9 cellular contexts compared by ENCODE assay signal in genomic region chr2:200373196-200373595, GRCh38.
DNase-seq lines count a peak whose midpoint lies in the region; ATAC-seq and TF ChIP-seq lines count a peak whose summit lies in the region.
"Had no signal": no experiment of that assay in that cellular context is flagged by ENCODE, and none has a peak within 500 bp of the region (broad histone marks: within the 10 kb centered on the region; RNA-seq: fewer than 3 reads in every experiment).

No MANE protein-coding gene starts in this region.

- H3K36me3 Mint-ChIP-seq in T-helper 17 cell (ENCODE audit: low read depth): no peaks in the 10 kb centered on the region

- H3K27me3 Mint-ChIP-seq in T-helper 17 cell: peaks cover 5% of the 10 kb centered on the region

- H3K27ac ChIP-seq in smooth muscle cell (ENCODE audit: low read depth): peak overlapping the region; percentile 69
- H3K27ac ChIP-seq: gastroesophageal sphincter had no signal

- peaks cover 99% of the 10 kb centered on the region for H3K79me2 ChIP-seq in smooth muscle cell (ENCODE audit: low read depth)

- DNase-seq in activated CD4-positive, CD25-positive, alpha-beta regulatory T cell (lab: John Stamatoyannopoulos, UW): no peak
- DNase-seq in T-helper 17 cell (no peak), smooth muscle cell (lab: John Stamatoyannopoulos, UW; ENCODE audit: unreplicated experiment) (no peak), NCI-H748 (lab: John Stamatoyannopoulos, UW; ENCODE audit: unreplicated experiment) (no peak), SK-N-DZ (ENCODE audit: low spot score) (no peak), occipital lobe (lab: John Stamatoyannopoulos, UW) (no peak)

- H3K27ac Mint-ChIP-seq in T-helper 17 cell: peak overlapping the region; percentile 89

- TF ChIP-seq CTCF in smooth muscle cell (IDR thresholded peaks at IDR 0.05; ENCODE audit: borderline replicate concordance, insufficient read depth, poor library complexity, severe bottlenecking): no peak

- 80% methylated on average over 3 of the region's 3 CpGs for WGBS in smooth muscle cell (ENCODE audit: low lambda C conversion rate)

- peaks cover 25% of the 10 kb centered on the region for H3K4me1 Mint-ChIP-seq in T-helper 17 cell

- H4K20me1 ChIP-seq in smooth muscle cell (ENCODE audit: low read depth): peaks cover 96% of the 10 kb centered on the region

- H3K4me3 Mint-ChIP-seq in T-helper 17 cell: peak overlapping the region; percentile 91

- no peak overlapping the region for H3K4me3 ChIP-seq in smooth muscle cell
- H3K4me3 ChIP-seq: gastroesophageal sphincter had no signal

- peak overlapping the region; percentile 61 for H3K4me2 ChIP-seq in smooth muscle cell

- peaks cover 19% of the 10 kb centered on the region for H3F3A ChIP-seq in smooth muscle cell (ENCODE audit: low read depth)

- peak; percentile 52 to 56 for ATAC-seq in activated CD4-positive, CD25-positive, alpha-beta regulatory T cell treated with anti-CD3 and anti-CD28 coated beads, Interleukin-2, amount 50 U/mL, for 24 hours
- ATAC-seq in HG02798 (IDR thresholded peaks at IDR 0.05; ENCODE audit: poor library complexity, unreplicated experiment) (peak; percentile 39), T-helper 17 cell (no peak)
- ATAC-seq: gastroesophageal sphincter had no signal

- no peak overlapping the region for H3K9ac ChIP-seq in smooth muscle cell (ENCODE audit: low read depth)

- H3K36me3 ChIP-seq in smooth muscle cell (ENCODE audit: low read depth): no peaks in the 10 kb centered on the region
- H3K36me3 ChIP-seq: gastroesophageal sphincter had no signal

- H2AFZ ChIP-seq in smooth muscle cell (ENCODE audit: low read depth): no peak overlapping the region

- no peaks in the 10 kb centered on the region for H3K9me3 ChIP-seq in T-helper 17 cell (ENCODE audit: control insufficient read depth, low read length, poor library complexity, severe bottlenecking)
- H3K9me3 ChIP-seq in smooth muscle cell (replicated peaks; ENCODE audit: low read depth): no peaks in the 10 kb centered on the region
- H3K9me3 ChIP-seq: gastroesophageal sphincter had no signal

- peaks cover 10% of the 10 kb centered on the region for H3K4me1 ChIP-seq in smooth muscle cell (ENCODE audit: low read depth)

- no peaks in the 10 kb centered on the region for H3K27me3 ChIP-seq in smooth muscle cell (ENCODE audit: low read depth)
- H3K27me3 ChIP-seq: gastroesophageal sphincter had no signal
